13 cellular contexts compared by ENCODE assay signal in genomic region chr6:32842690-32843089, GRCh38. TPM values are rescaled to one million over a fixed set of nuclear protein-coding genes. Genes with fewer than 3 reads are reported as not detected.
A peak's percentile ranks its signal among the peaks of the same experiment; 100 is the strongest.
DNase-seq lines count a peak whose midpoint lies in the region; ATAC-seq and TF ChIP-seq lines count a peak whose summit lies in the region.
"Had no signal": no experiment of that assay in that cellular context is flagged by ENCODE, and none has a peak within 500 bp of the region (broad histone marks: within the 10 kb centered on the region; RNA-seq: fewer than 3 reads in every experiment).

No MANE protein-coding gene starts in this region.

- no peaks in the 10 kb centered on the region for H3K9me3 Mint-ChIP-seq in T-helper 1 cell treated with Interleukin-12 subunit alpha and Interleukin-12 subunit beta and Interleukin-4 antibody, amounts not matched to agents 30 μg/mL and 1 μg/mL, for 36 hours
- peaks cover 3% of the 10 kb centered on the region for H3K9me3 Mint-ChIP-seq in glutamatergic neuron (ENCODE audit: unreplicated experiment)
- no peaks in the 10 kb centered on the region for H3K9me3 Mint-ChIP-seq in stimulated activated effector memory CD8-positive, alpha-beta T cell treated with anti-CD3 and anti-CD28 coated beads, Interleukin-12 subunit alpha, Interleukin-12 subunit beta, amount 100 ng/mL, for 72 hours

- H3K27me3 Mint-ChIP-seq in T-helper 1 cell treated with Interleukin-12 subunit alpha and Interleukin-12 subunit beta and Interleukin-4 antibody, amounts not matched to agents 30 μg/mL and 1 μg/mL, for 36 hours (ENCODE audit: low read depth), result no peaks in the 10 kb centered on the region
- H3K27me3 Mint-ChIP-seq in glutamatergic neuron (ENCODE audit: unreplicated experiment), result peaks cover 15% of the 10 kb centered on the region

- no peak overlapping the region for H3K27ac ChIP-seq in SU-DHL-6 (ENCODE audit: low read depth, low read length)
- H3K27ac ChIP-seq: 22Rv1 had no signal

- H3K36me3 Mint-ChIP-seq in T-helper 1 cell treated with Interleukin-12 subunit alpha and Interleukin-12 subunit beta and Interleukin-4 antibody, amounts not matched to agents 30 μg/mL and 1 μg/mL, for 36 hours (ENCODE audit: low read depth), result peaks cover 75% of the 10 kb centered on the region
- H3K36me3 Mint-ChIP-seq in glutamatergic neuron (ENCODE audit: unreplicated experiment), result no peaks in the 10 kb centered on the region
- peaks cover 96% of the 10 kb centered on the region for H3K36me3 Mint-ChIP-seq in stimulated activated effector memory CD8-positive, alpha-beta T cell treated with anti-CD3 and anti-CD28 coated beads, Interleukin-12 subunit alpha, Interleukin-12 subunit beta, amount 100 ng/mL, for 72 hours

- no peak overlapping the region for H2AFZ ChIP-seq in SU-DHL-6 (ENCODE audit: low read depth, low read length, severe bottlenecking)

- H3K4me2 ChIP-seq in SU-DHL-6 (ENCODE audit: low read depth, low read length, poor library complexity, severe bottlenecking), result peak overlapping the region; percentile 86

- peaks cover 66% of the 10 kb centered on the region for H3K4me1 Mint-ChIP-seq in T-helper 1 cell treated with Interleukin-12 subunit alpha and Interleukin-12 subunit beta and Interleukin-4 antibody, amounts not matched to agents 30 μg/mL and 1 μg/mL, for 36 hours (ENCODE audit: low read depth)
- H3K4me1 Mint-ChIP-seq in glutamatergic neuron (ENCODE audit: low read depth, unreplicated experiment), result peaks cover 5% of the 10 kb centered on the region
- H3K4me1 Mint-ChIP-seq in stimulated activated effector memory CD8-positive, alpha-beta T cell treated with anti-CD3 and anti-CD28 coated beads, Interleukin-12 subunit alpha, Interleukin-12 subunit beta, amount 100 ng/mL, for 72 hours, result peaks cover 80% of the 10 kb centered on the region

- TF ChIP-seq CTCF in SU-DHL-6 (IDR thresholded peaks at IDR 0.05; ENCODE audit: insufficient read depth, low read length, poor library complexity, severe bottlenecking) (no peak), glutamatergic neuron (IDR thresholded peaks at IDR 0.05; ENCODE audit: partially characterized antibody, unreplicated experiment) (no peak)

- H3K27ac Mint-ChIP-seq in T-helper 1 cell treated with Interleukin-12 subunit alpha and Interleukin-12 subunit beta and Interleukin-4 antibody, amounts not matched to agents 30 μg/mL and 1 μg/mL, for 36 hours, result peak overlapping the region; percentile 100
- H3K27ac Mint-ChIP-seq in glutamatergic neuron (ENCODE audit: unreplicated experiment), result no peak overlapping the region
- peak overlapping the region; percentile 100 for H3K27ac Mint-ChIP-seq in stimulated activated effector memory CD8-positive, alpha-beta T cell treated with anti-CD3 and anti-CD28 coated beads, Interleukin-12 subunit alpha, Interleukin-12 subunit beta, amount 100 ng/mL, for 72 hours

- DNase-seq in T-helper 1 cell, result no peak
- no peak for DNase-seq in glutamatergic neuron
- DNase-seq in stimulated activated effector memory CD8-positive, alpha-beta T cell treated with anti-CD3 and anti-CD28 coated beads, Interleukin-12 subunit alpha, Interleukin-12 subunit beta, amount 100 ng/mL, for 72 hours (ENCODE audit: low spot score in 2 of 2), result peak in 1 of 2 donors; percentile 54
- no peak for DNase-seq in NCI-H2029 treated with DMSO at 0.1 percent for 48 hours (lab: John Stamatoyannopoulos, UW)
- DNase-seq: amniotic stem cell, KBM-7, retina, SHP77 treated with DMSO at 0.1 percent for 48 hours had no signal

- H3K36me3 ChIP-seq in SU-DHL-6 (ENCODE audit: low read length), result no peaks in the 10 kb centered on the region

- no peaks in the 10 kb centered on the region for H3K27me3 ChIP-seq in SU-DHL-6 (ENCODE audit: low read length)

- peak overlapping the region; percentile 99 for H3K4me3 Mint-ChIP-seq in T-helper 1 cell treated with Interleukin-12 subunit alpha and Interleukin-12 subunit beta and Interleukin-4 antibody, amounts not matched to agents 30 μg/mL and 1 μg/mL, for 36 hours
- peak overlapping the region; percentile 54 for H3K4me3 Mint-ChIP-seq in glutamatergic neuron (ENCODE audit: unreplicated experiment)
- H3K4me3 Mint-ChIP-seq in stimulated activated effector memory CD8-positive, alpha-beta T cell treated with anti-CD3 and anti-CD28 coated beads, Interleukin-12 subunit alpha, Interleukin-12 subunit beta, amount 100 ng/mL, for 72 hours, result peak overlapping the region; percentile 99

- no peaks in the 10 kb centered on the region for H3K9me3 ChIP-seq in SU-DHL-6 (ENCODE audit: insufficient read depth, low read length)

- H3F3A ChIP-seq in SU-DHL-6 (ENCODE audit: insufficient read depth), result peaks cover 18% of the 10 kb centered on the region

- no peak overlapping the region for H3K9ac ChIP-seq in SU-DHL-6 (ENCODE audit: low read length)

- H3K79me2 ChIP-seq in SU-DHL-6 (ENCODE audit: insufficient read depth, low read length), result peaks cover 4% of the 10 kb centered on the region; the same call in 1 of the 2 replicates

- H3K4me3 ChIP-seq in SU-DHL-6 (ENCODE audit: insufficient read depth, low read length, poor library complexity, severe bottlenecking), result no peak overlapping the region

- no peaks in the 10 kb centered on the region for H3K9me2 ChIP-seq in SU-DHL-6 (replicated peaks; ENCODE audit: insufficient read depth, low read length)

- ATAC-seq in stimulated activated effector memory CD8-positive, alpha-beta T cell treated with anti-CD3 and anti-CD28 coated beads, Interleukin-12 subunit alpha, Interleukin-12 subunit beta, amount 100 ng/mL, for 72 hours, result no peak
- ATAC-seq in GM19324 (IDR thresholded peaks at IDR 0.05; ENCODE audit: low FRiP score, unreplicated experiment) (no peak), GM18868 (IDR thresholded peaks at IDR 0.05; ENCODE audit: unreplicated experiment) (no peak)

- no peaks in the 10 kb centered on the region for H4K20me1 ChIP-seq in SU-DHL-6 (ENCODE audit: low read depth, low read length)

RNA-seq across cellular contexts. Expression of gene PSMB8, which starts 1.2 kb away (rescaled TPM):
- total RNA-seq in glutamatergic neuron (ENCODE audit: unreplicated experiment), result not detected

RNA-seq across cellular contexts. Expression of gene TAP2, which starts 4.2 kb away (rescaled TPM):
- 1.9 TPM for total RNA-seq in glutamatergic neuron (ENCODE audit: unreplicated experiment)

RNA-seq across cellular contexts. Expression of gene TAP1, which starts 10.8 kb away (rescaled TPM):
- total RNA-seq in glutamatergic neuron (ENCODE audit: unreplicated experiment), result 0.25 TPM

RNA-seq across cellular contexts. Expression of gene PSMB9, which starts 11.3 kb away (rescaled TPM):
- total RNA-seq in glutamatergic neuron (ENCODE audit: unreplicated experiment), result not detected

RNA-seq across cellular contexts. Expression of gene HLA-DOB, which starts 25.9 kb away (rescaled TPM):
- total RNA-seq in glutamatergic neuron (ENCODE audit: unreplicated experiment), result not detected
